In genomic region chr3:38150780-38151528, GRCh38 we compare ENCODE assay signal across 13 cellular contexts. TPM values are rescaled to one million over a fixed set of nuclear protein-coding genes. Genes with fewer than 3 reads are reported as not detected.
DNase-seq lines count a peak whose midpoint lies in the region; ATAC-seq, FAIRE-seq and TF ChIP-seq lines count a peak whose summit lies in the region.
"Had no signal": no experiment of that assay in that cellular context is flagged by ENCODE, and none has a peak within 500 bp of the region (broad histone marks: within the 10 kb centered on the region; RNA-seq: fewer than 3 reads in every experiment).

No MANE protein-coding gene starts in this region.

- POLR2A ChIA-PET in CD4-positive, alpha-beta T cell (lab: Charles Lee), result no interaction called here

- TF ChIP-seq CTCF in CD4-positive, alpha-beta T cell (IDR thresholded peaks at IDR 0.05), result no peak
- peak; percentile 47 for TF ChIP-seq CTCF in HFFc6 (IDR thresholded peaks at IDR 0.05)
- no peak for TF ChIP-seq CTCF in astrocyte (IDR thresholded peaks at IDR 0.05; ENCODE audit: insufficient read depth, low read depth, low read length)

- no peaks in the 10 kb centered on the region for H3K79me2 ChIP-seq in astrocyte (ENCODE audit: insufficient read depth, low read length)

- no peak overlapping the region for H3K27ac ChIP-seq in CD4-positive, alpha-beta T cell (ENCODE audit: low read depth, low read length)
- no peak overlapping the region for H3K27ac ChIP-seq in astrocyte (ENCODE audit: low read depth, low read length)
- H3K27ac ChIP-seq: left ventricle myocardium inferior had no signal

- peaks cover 30% of the 10 kb centered on the region for H3K4me1 Mint-ChIP-seq in CD4-positive, alpha-beta T cell (ENCODE audit: low read depth)
- peaks cover 39% of the 10 kb centered on the region for H3K4me1 Mint-ChIP-seq in HFFc6 (ENCODE audit: low read depth)
- H3K4me1 Mint-ChIP-seq in astrocyte (ENCODE audit: low read depth, unreplicated experiment), result peaks cover 3% of the 10 kb centered on the region
- H3K4me1 Mint-ChIP-seq in naive B cell, result peaks cover 16 to 43% (median 26%) of the 10 kb centered on the region in 3 donors

- no peak for DNase-seq in CD4-positive, alpha-beta T cell
- DNase-seq in HFFc6, result no peak
- no peak for DNase-seq in astrocyte (ENCODE audit: low read depth)
- no peak for DNase-seq in naive B cell
- DNase-seq in SKM-1 treated with dmso at 0.1 percent for 144 hours (lab: John Stamatoyannopoulos, UW; ENCODE audit: unreplicated experiment), result no peak
- no peak for DNase-seq in NCI-H1048 (lab: John Stamatoyannopoulos, UW)
- DNase-seq: activated CD4-positive, CD25-positive, alpha-beta regulatory T cell treated with anti-CD3 and anti-CD28 coated beads, Interleukin-2, amount 50 U/mL, for 72 hours; amniotic stem cell; DMS79 treated with DMSO at 0.1 percent for 48 hours; left ventricle myocardium inferior; NCI-H146 had no signal

- no peak overlapping the region for H2AFZ ChIP-seq in astrocyte (ENCODE audit: low read depth, low read length)

- no peaks in the 10 kb centered on the region for H4K20me1 ChIP-seq in astrocyte (ENCODE audit: insufficient read depth, low read length)

- no peaks in the 10 kb centered on the region for H3K36me3 ChIP-seq in astrocyte (ENCODE audit: insufficient read depth, low read length)
- H3K36me3 ChIP-seq: left ventricle myocardium inferior had no signal

- FAIRE-seq in astrocyte (lab: Jason Lieb, UNC), result no peak

- H3K9me3 Mint-ChIP-seq in CD4-positive, alpha-beta T cell, result no peaks in the 10 kb centered on the region
- H3K9me3 Mint-ChIP-seq in HFFc6 (peaks cover 17% of the 10 kb centered on the region), astrocyte (ENCODE audit: unreplicated experiment) (peaks cover 3% of the 10 kb centered on the region), naive B cell (peaks cover 0 to 17% (median 11%) of the 10 kb centered on the region in 7 donors)

- H3K27me3 Mint-ChIP-seq in CD4-positive, alpha-beta T cell, result no peaks in the 10 kb centered on the region
- H3K27me3 Mint-ChIP-seq in HFFc6 (ENCODE audit: insufficient read depth), result no peaks in the 10 kb centered on the region
- no peaks in the 10 kb centered on the region for H3K27me3 Mint-ChIP-seq in astrocyte (ENCODE audit: low read depth, unreplicated experiment)
- H3K27me3 Mint-ChIP-seq in naive B cell, result no peaks in the 10 kb centered on the region

- H3K27me3 ChIP-seq in CD4-positive, alpha-beta T cell (ENCODE audit: control insufficient read depth, insufficient read depth, low read length), result no peaks in the 10 kb centered on the region
- H3K27me3 ChIP-seq in astrocyte (ENCODE audit: insufficient read depth, low read length), result no peaks in the 10 kb centered on the region

- H3K9me3 ChIP-seq in CD4-positive, alpha-beta T cell (ENCODE audit: control insufficient read depth, low read length), result peaks cover 17% of the 10 kb centered on the region
- H3K9me3 ChIP-seq in astrocyte (ENCODE audit: insufficient read depth, low read depth, low read length), result no peaks in the 10 kb centered on the region

- H3K4me3 ChIP-seq in astrocyte (ENCODE audit: insufficient read depth, low read depth, low read length), result no peak overlapping the region
- H3K4me3 ChIP-seq: left ventricle myocardium inferior had no signal

- H3K27ac Mint-ChIP-seq in CD4-positive, alpha-beta T cell, result peak overlapping the region; percentile 85
- H3K27ac Mint-ChIP-seq in HFFc6 (no peak overlapping the region), astrocyte (ENCODE audit: unreplicated experiment) (no peak overlapping the region), naive B cell (peak overlapping the region in 4 of 6 donors; percentile 20 to 56 (median 36))

- intact Hi-C loops in CD4-positive, alpha-beta T cell (cut with DNase I, micrococcal nuclease), result no loop called here

- no peak overlapping the region for H3K4me3 Mint-ChIP-seq in CD4-positive, alpha-beta T cell
- H3K4me3 Mint-ChIP-seq in HFFc6, result no peak overlapping the region
- peak overlapping the region; percentile 42 for H3K4me3 Mint-ChIP-seq in astrocyte (ENCODE audit: unreplicated experiment)
- peak overlapping the region in 2 of 8 donors; percentile 20 to 39 for H3K4me3 Mint-ChIP-seq in naive B cell

- peaks cover 7% of the 10 kb centered on the region for H3K4me1 ChIP-seq in astrocyte (ENCODE audit: insufficient read depth, low read length)
- H3K4me1 ChIP-seq: left ventricle myocardium inferior had no signal

- H3K9ac ChIP-seq in astrocyte (ENCODE audit: low read length), result no peak overlapping the region

- no peak overlapping the region for H3K4me2 ChIP-seq in astrocyte (ENCODE audit: low read length)

- no peak for ATAC-seq in CD4-positive, alpha-beta T cell (ENCODE audit: poor library complexity)
- ATAC-seq in naive B cell (ENCODE audit: low read depth in 2 of 2), result no peak
- no peak for ATAC-seq in GM18870 (IDR thresholded peaks at IDR 0.05; ENCODE audit: unreplicated experiment)
- ATAC-seq in GM18498 (IDR thresholded peaks at IDR 0.05; ENCODE audit: unreplicated experiment), result no peak

- peaks cover 8% of the 10 kb centered on the region for H3K36me3 Mint-ChIP-seq in CD4-positive, alpha-beta T cell (ENCODE audit: low read depth)
- H3K36me3 Mint-ChIP-seq in HFFc6 (ENCODE audit: low read depth) (peaks cover 8% of the 10 kb centered on the region), astrocyte (ENCODE audit: low read depth, unreplicated experiment) (no peaks in the 10 kb centered on the region), naive B cell (no peaks in the 10 kb centered on the region)

- CTCF ChIA-PET in CD4-positive, alpha-beta T cell (lab: Charles Lee), result no interaction called here

RNA-seq across cellular contexts. Expression of gene MYD88, which starts 12.5 kb away (rescaled TPM):
- total RNA-seq in CD4-positive, alpha-beta T cell, result 10 to 100 TPM; 26.9 to 27.2 TPM
- total RNA-seq in HFFc6 (2021; fragmentation: NEBNext Ultra II Directional; extraction: Animal tissue kit (Norgen Biotek cat#: 25700)), result 10 to 100 TPM; 25.1 to 31.9 (median 28.4) TPM
- 50.6 and 55.8 TPM in 2 replicates for total RNA-seq in astrocyte
- 100 to 1,000 TPM in 3 of 6 donors, 10 to 100 TPM in 3; 82.4 to 136 (median 102) TPM for polyA plus RNA-seq in naive B cell (ENCODE audit: low read depth in 6 of 6)

RNA-seq across cellular contexts. Expression of gene ACAA1, which starts 14.0 kb away (rescaled TPM):
- total RNA-seq in CD4-positive, alpha-beta T cell, result 10 to 100 TPM; 56.4 to 58.9 TPM
- 10 to 100 TPM; 45.1 to 60.9 (median 52.1) TPM for total RNA-seq in HFFc6 (2021; fragmentation: NEBNext Ultra II Directional; extraction: Animal tissue kit (Norgen Biotek cat#: 25700))
- total RNA-seq in astrocyte, result 67.0 and 69.4 TPM in 2 replicates
- polyA plus RNA-seq in naive B cell (ENCODE audit: low read depth in 6 of 6), result 10 to 100 TPM; 44.3 to 62.4 (median 52.0) TPM

RNA-seq across cellular contexts. Expression of gene OXSR1, which starts 14.4 kb away (rescaled TPM):
- 10 to 100 TPM; 28.3 to 30.3 TPM for total RNA-seq in CD4-positive, alpha-beta T cell
- total RNA-seq in HFFc6 (2021; fragmentation: NEBNext Ultra II Directional; extraction: Animal tissue kit (Norgen Biotek cat#: 25700)), result 10 to 100 TPM; 48.5 to 54.3 (median 51.5) TPM
- 78.2 and 83.1 TPM in 2 replicates for total RNA-seq in astrocyte
- 10 to 100 TPM in 5 of 6 donors, 1 to 10 TPM in 1; 7.8 to 15.5 (median 13.8) TPM for polyA plus RNA-seq in naive B cell (ENCODE audit: low read depth in 6 of 6)

Comparison
In these comparisons a context has a peak if more than half of its experiments do, and no peak if none do; other contexts are left out.
1. H3K27ac Mint-ChIP-seq: peak in CD4-positive, alpha-beta T cell (single experiment) and naive B cell (4 of 6); none in HFFc6 (single experiment) and astrocyte (single experiment).